Comparison of ENCODE assay signal across 16 cellular contexts in genomic region chr6:31465718-31466117, GRCh38.
A peak's percentile ranks its signal among the peaks of the same experiment; 100 is the strongest.
DNase-seq lines count a peak whose midpoint lies in the region; ATAC-seq and FAIRE-seq lines count a peak whose summit lies in the region.
"Had no signal": no experiment of that assay in that cellular context is flagged by ENCODE, and none has a peak within 500 bp of the region (broad histone marks: within the 10 kb centered on the region; RNA-seq: fewer than 3 reads in every experiment).

No MANE protein-coding gene starts in this region.

- DNase-seq in activated naive CD4-positive, alpha-beta T cell treated with anti-CD3 and anti-CD28 coated beads, Interleukin-2, amount 50 U/mL, for 16 hours: no peak
- peak; percentile 52 for DNase-seq in RPMI8226
- no peak for DNase-seq in central memory CD8-positive, alpha-beta T cell (ENCODE audit: low spot score in 2 of 2)
- no peak for DNase-seq in urothelium cell line (ENCODE audit: low spot score)
- DNase-seq in stimulated activated CD8-positive, alpha-beta memory T cell treated with anti-CD3 and anti-CD28 coated beads, Interleukin-4, amount 100 ng/mL, for 48 hours: no peak
- DNase-seq in NCI-H187 treated with DMSO at 0.1 percent for 48 hours (lab: John Stamatoyannopoulos, UW): no peak
- DNase-seq: anterior cingulate cortex, Calu3, kidney, NCI-H1694, NCI-H345 had no signal

- H3K9me3 Mint-ChIP-seq in activated naive CD4-positive, alpha-beta T cell treated with anti-CD3 and anti-CD28 coated beads, Interleukin-2, amount 50 U/mL, for 24 hours: no peaks in the 10 kb centered on the region
- no peaks in the 10 kb centered on the region for H3K9me3 Mint-ChIP-seq in central memory CD8-positive, alpha-beta T cell
- H3K9me3 Mint-ChIP-seq in stimulated activated memory B cell treated with anti-CD40 and anti-IgM and Interleukin-4, amounts not matched to agents 10 μg/mL and 1 μg/mL and 100 μg/mL, for 72 hours: no peaks in the 10 kb centered on the region

- H3K4me1 Mint-ChIP-seq in activated naive CD4-positive, alpha-beta T cell treated with anti-CD3 and anti-CD28 coated beads, Interleukin-2, amount 50 U/mL, for 24 hours: peaks cover 90% of the 10 kb centered on the region
- peaks cover 89% of the 10 kb centered on the region for H3K4me1 Mint-ChIP-seq in central memory CD8-positive, alpha-beta T cell
- peaks cover 79% of the 10 kb centered on the region for H3K4me1 Mint-ChIP-seq in stimulated activated memory B cell treated with anti-CD40 and anti-IgM and Interleukin-4, amounts not matched to agents 10 μg/mL and 1 μg/mL and 100 μg/mL, for 72 hours

- no peak for FAIRE-seq in urothelium cell line (lab: Jason Lieb, UNC)
- FAIRE-seq: G401.6, kidney had no signal

- peaks cover 21% of the 10 kb centered on the region for H3K36me3 Mint-ChIP-seq in activated naive CD4-positive, alpha-beta T cell treated with anti-CD3 and anti-CD28 coated beads, Interleukin-2, amount 50 U/mL, for 24 hours
- peaks cover 48% of the 10 kb centered on the region for H3K36me3 Mint-ChIP-seq in central memory CD8-positive, alpha-beta T cell (ENCODE audit: insufficient read depth)
- peaks cover 63% of the 10 kb centered on the region for H3K36me3 Mint-ChIP-seq in stimulated activated memory B cell treated with anti-CD40 and anti-IgM and Interleukin-4, amounts not matched to agents 10 μg/mL and 1 μg/mL and 100 μg/mL, for 72 hours
- H3K36me3 Mint-ChIP-seq: WTC11 had no signal

- H3K4me3 Mint-ChIP-seq in activated naive CD4-positive, alpha-beta T cell treated with anti-CD3 and anti-CD28 coated beads, Interleukin-2, amount 50 U/mL, for 24 hours: peak overlapping the region; percentile 100
- H3K4me3 Mint-ChIP-seq in central memory CD8-positive, alpha-beta T cell: peak overlapping the region; percentile 100
- H3K4me3 Mint-ChIP-seq in stimulated activated memory B cell treated with anti-CD40 and anti-IgM and Interleukin-4, amounts not matched to agents 10 μg/mL and 1 μg/mL and 100 μg/mL, for 72 hours: peak overlapping the region; percentile 96
- H3K4me3 Mint-ChIP-seq: WTC11 had no signal

- peak overlapping the region; percentile 80 for H3K27ac Mint-ChIP-seq in activated naive CD4-positive, alpha-beta T cell treated with anti-CD3 and anti-CD28 coated beads, Interleukin-2, amount 50 U/mL, for 24 hours
- peak overlapping the region; percentile 100 for H3K27ac Mint-ChIP-seq in central memory CD8-positive, alpha-beta T cell (ENCODE audit: low read depth)
- H3K27ac Mint-ChIP-seq in stimulated activated memory B cell treated with anti-CD40 and anti-IgM and Interleukin-4, amounts not matched to agents 10 μg/mL and 1 μg/mL and 100 μg/mL, for 72 hours: no peak overlapping the region
- H3K27ac Mint-ChIP-seq: WTC11 had no signal

- peak; percentile 24 for ATAC-seq in central memory CD8-positive, alpha-beta T cell (replicated peaks; ENCODE audit: extremely low read depth, poor library complexity, severe bottlenecking)
- ATAC-seq in stimulated activated memory B cell treated with anti-CD40 and anti-IgM and Interleukin-4, amounts not matched to agents 10 μg/mL and 1 μg/mL and 100 μg/mL, for 72 hours: no peak
- ATAC-seq: sciatic nerve, WTC11 had no signal

- H3K27me3 Mint-ChIP-seq in activated naive CD4-positive, alpha-beta T cell treated with anti-CD3 and anti-CD28 coated beads, Interleukin-2, amount 50 U/mL, for 24 hours: no peaks in the 10 kb centered on the region
- no peaks in the 10 kb centered on the region for H3K27me3 Mint-ChIP-seq in central memory CD8-positive, alpha-beta T cell
- no peaks in the 10 kb centered on the region for H3K27me3 Mint-ChIP-seq in stimulated activated memory B cell treated with anti-CD40 and anti-IgM and Interleukin-4, amounts not matched to agents 10 μg/mL and 1 μg/mL and 100 μg/mL, for 72 hours
